1 cellular context compared by ENCODE assay signal in the genomic region with DNA sequence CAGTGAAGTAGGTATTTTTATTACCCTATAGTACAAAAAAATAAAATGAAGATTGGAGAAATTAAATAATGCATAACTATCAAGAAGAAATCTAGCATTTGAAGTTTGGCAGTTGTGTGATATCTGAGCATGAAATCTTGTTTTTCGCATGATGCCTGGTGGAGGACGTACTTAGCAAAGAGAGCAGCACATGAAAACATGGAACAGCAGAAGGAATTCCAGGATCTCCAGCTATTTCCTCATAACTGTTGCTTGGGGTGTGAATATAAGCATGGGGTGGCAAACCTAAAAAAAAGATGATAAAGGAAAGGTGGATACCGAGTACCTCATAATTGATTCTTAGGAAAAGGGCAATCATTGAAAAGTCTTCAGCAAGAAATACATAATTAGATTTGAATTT.
TF ChIP-seq lines count a peak whose summit lies in the region.

No MANE protein-coding gene starts in this region.

TF ChIP-seq in IMR-90, 13 proteins besides CTCF, POLR2A, EP300 and RAD21 (continued from another document):
- TF ChIP-seq, protein P1, sequence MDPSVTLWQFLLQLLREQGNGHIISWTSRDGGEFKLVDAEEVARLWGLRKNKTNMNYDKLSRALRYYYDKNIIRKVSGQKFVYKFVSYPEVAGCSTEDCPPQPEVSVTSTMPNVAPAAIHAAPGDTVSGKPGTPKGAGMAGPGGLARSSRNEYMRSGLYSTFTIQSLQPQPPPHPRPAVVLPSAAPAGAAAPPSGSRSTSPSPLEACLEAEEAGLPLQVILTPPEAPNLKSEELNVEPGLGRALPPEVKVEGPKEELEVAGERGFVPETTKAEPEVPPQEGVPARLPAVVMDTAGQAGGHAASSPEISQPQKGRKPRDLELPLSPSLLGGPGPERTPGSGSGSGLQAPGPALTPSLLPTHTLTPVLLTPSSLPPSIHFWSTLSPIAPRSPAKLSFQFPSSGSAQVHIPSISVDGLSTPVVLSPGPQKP (IDR thresholded peaks at IDR 0.05; ENCODE audit: borderline replicate concordance, low read depth, low read length) = no peak
- TF ChIP-seq NFE2L2 (IDR thresholded peaks at IDR 0.05; ENCODE audit: low read depth, low read length) = no peak
- TF ChIP-seq MAZ (IDR thresholded peaks at IDR 0.05; ENCODE audit: borderline replicate concordance, low read depth, low read length) = no peak
- no peak for TF ChIP-seq MAFK (IDR thresholded peaks at IDR 0.05; ENCODE audit: low read depth, low read length)
- TF ChIP-seq RCOR1 (IDR thresholded peaks at IDR 0.05; ENCODE audit: insufficient replicate concordance, low read length) = no peak
- no peak for TF ChIP-seq FOS (IDR thresholded peaks at IDR 0.05; ENCODE audit: low read depth, low read length)
- no peak for TF ChIP-seq BHLHE40 (IDR thresholded peaks at IDR 0.05; ENCODE audit: low read depth, low read length)
- no peak for TF ChIP-seq SMC3 (IDR thresholded peaks at IDR 0.05; ENCODE audit: low read depth, low read length)
- TF ChIP-seq, protein P2, sequence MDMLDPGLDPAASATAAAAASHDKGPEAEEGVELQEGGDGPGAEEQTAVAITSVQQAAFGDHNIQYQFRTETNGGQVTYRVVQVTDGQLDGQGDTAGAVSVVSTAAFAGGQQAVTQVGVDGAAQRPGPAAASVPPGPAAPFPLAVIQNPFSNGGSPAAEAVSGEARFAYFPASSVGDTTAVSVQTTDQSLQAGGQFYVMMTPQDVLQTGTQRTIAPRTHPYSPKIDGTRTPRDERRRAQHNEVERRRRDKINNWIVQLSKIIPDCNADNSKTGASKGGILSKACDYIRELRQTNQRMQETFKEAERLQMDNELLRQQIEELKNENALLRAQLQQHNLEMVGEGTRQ (IDR thresholded peaks at IDR 0.05; ENCODE audit: low read depth, low read length) = no peak
- TF ChIP-seq CEBPB (IDR thresholded peaks at IDR 0.05; ENCODE audit: low read depth, low read length) = no peak
TF ChIP-seq in IMR-90: peak in this region for 0.
